ENCODE assay signal across 16 cellular contexts in genomic region chr4:145735777-145736176, GRCh38. TPM values are rescaled to one million over a fixed set of nuclear protein-coding genes. Genes with fewer than 3 reads are reported as not detected.
DNase-seq lines count a peak whose midpoint lies in the region; ATAC-seq, FAIRE-seq and TF ChIP-seq lines count a peak whose summit lies in the region.
"Had no signal": no experiment of that assay in that cellular context is flagged by ENCODE, and none has a peak within 500 bp of the region (broad histone marks: within the 10 kb centered on the region; RNA-seq: fewer than 3 reads in every experiment).

No MANE protein-coding gene starts in this region.

- no peak overlapping the region for H2BK5ac ChIP-seq in H1 (ENCODE audit: low read depth, low read length)

- no peak overlapping the region for H3K4me3 ChIP-seq in SK-N-SH (ENCODE audit: low read depth in 2 of 2, low read length in 1 of 2)
- H3K4me3 ChIP-seq in H1 (ENCODE audit: extremely low read depth in 1 of 4, insufficient read depth in 2 of 4, low read depth in 3 of 4, low read length in 4 of 4): no peak overlapping the region
- no peak overlapping the region for H3K4me3 ChIP-seq in neural progenitor cell
- H3K4me3 ChIP-seq in upper lobe of left lung: no peak overlapping the region

- H3K27me3 ChIP-seq in SK-N-SH (ENCODE audit: insufficient read depth): no peaks in the 10 kb centered on the region
- H3K27me3 ChIP-seq in H1 (replicated peaks in 1 of 4; ENCODE audit: control insufficient read depth in 3 of 4, extremely low read depth in 1 of 4, insufficient read depth in 3 of 4, low read length in 3 of 4): no peaks in the 10 kb centered on the region; a peak in 2 of 7 replicates
- H3K27me3 ChIP-seq in neural progenitor cell: no peaks in the 10 kb centered on the region
- no peaks in the 10 kb centered on the region for H3K27me3 ChIP-seq in upper lobe of left lung

- H4K20me1 ChIP-seq in SK-N-SH (ENCODE audit: insufficient read depth): no peaks in the 10 kb centered on the region
- H4K20me1 ChIP-seq in H1 (replicated peaks in 1 of 2; ENCODE audit: control insufficient read depth in 1 of 2, insufficient read depth in 2 of 2, low read length in 2 of 2): no peaks in the 10 kb centered on the region
- H4K20me1 ChIP-seq in neural progenitor cell (ENCODE audit: low read depth): no peaks in the 10 kb centered on the region

- H3K14ac ChIP-seq in H1 (ENCODE audit: insufficient read length): no peak overlapping the region

- POLR2A ChIA-PET in SK-N-SH (lab: Yijun Ruan, JAX): no interaction called here
- POLR2A ChIA-PET in H1 (lab: Charles Lee; ENCODE audit: partially characterized antibody): interaction anchor here (1.2 kb wide), 1 partner anchor 112 kb away, joined by 4 read pairs; no protein-coding TSS in a partner anchor

- H3K9me3 ChIP-seq in SK-N-SH: no peaks in the 10 kb centered on the region
- H3K9me3 ChIP-seq in H1 (ENCODE audit: insufficient read depth in 2 of 2, low read depth in 1 of 2, low read length in 1 of 2): no peaks in the 10 kb centered on the region
- H3K9me3 ChIP-seq in neural progenitor cell (ENCODE audit: low read depth): no peaks in the 10 kb centered on the region
- H3K9me3 ChIP-seq in upper lobe of left lung: no peaks in the 10 kb centered on the region

- CTCF ChIA-PET in SK-N-SH (lab: Yijun Ruan, JAX): interaction anchor here (1.4 kb wide), 1 partner anchor 196 kb away, joined by 5 read pairs; no protein-coding TSS in a partner anchor
- CTCF ChIA-PET in H1 (lab: Charles Lee; ENCODE audit: partially characterized antibody): no interaction called here

- peak overlapping the region; percentile 13 for H4K91ac ChIP-seq in H1 (replicated peaks; ENCODE audit: insufficient read length, low read length)

- no peaks in the 10 kb centered on the region for H3K36me3 Mint-ChIP-seq in neural progenitor cell
- H3K36me3 Mint-ChIP-seq in CD14-positive monocyte: no peaks in the 10 kb centered on the region

- no peak for FAIRE-seq in H1 (lab: Jason Lieb, UNC)
- FAIRE-seq: GM12891 had no signal

- H4K8ac ChIP-seq in H1 (ENCODE audit: extremely low read depth, insufficient read depth, low read length): no peak overlapping the region

- H3K79me2 ChIP-seq in SK-N-SH (ENCODE audit: insufficient read depth) (no peaks in the 10 kb centered on the region), H1 (ENCODE audit: control insufficient read depth in 1 of 2, insufficient read depth in 2 of 2, low read length in 2 of 2) (no peaks in the 10 kb centered on the region), neural progenitor cell (ENCODE audit: low read depth) (no peaks in the 10 kb centered on the region)

- H3K4me2 ChIP-seq in SK-N-SH (peak overlapping the region; percentile 78), H1 (ENCODE audit: insufficient read depth in 1 of 2, low read depth in 2 of 2, low read length in 2 of 2) (no peak overlapping the region), neural progenitor cell (no peak overlapping the region)

- H3K23me2 ChIP-seq in H1 (ENCODE audit: low read depth, low read length): no peaks in the 10 kb centered on the region; the same call in 1 of the 2 replicates

- no peak overlapping the region for H3K18ac ChIP-seq in H1 (ENCODE audit: extremely low read depth, low read length)

- peaks cover 33% of the 10 kb centered on the region for H3F3A ChIP-seq in SK-N-SH (replicated peaks; ENCODE audit: insufficient read depth)
- peaks cover 24% of the 10 kb centered on the region for H3F3A ChIP-seq in neural progenitor cell (ENCODE audit: low read depth)

- H3K4me3 Mint-ChIP-seq in neural progenitor cell (no peak overlapping the region), CD14-positive monocyte (no peak overlapping the region)
- H3K4me3 Mint-ChIP-seq: H9; stimulated activated naive CD8-positive, alpha-beta T cell treated with anti-CD3 and anti-CD28 coated beads, Interleukin-15, Interleukin-2, amounts not matched to agents 100 ng/mL and 50 ng/mL, for 24 hours; WTC11 had no signal

- H2AFZ ChIP-seq in SK-N-SH (ENCODE audit: low read depth) (no peak overlapping the region), H1 (ENCODE audit: low read length) (no peak overlapping the region), neural progenitor cell (replicated peaks) (no peak overlapping the region)

- no peak overlapping the region for H3K23ac ChIP-seq in H1 (ENCODE audit: insufficient read length)

- WGBS in SK-N-SH (ENCODE audit: low lambda C conversion rate): 81% methylated on average over 4 of the region's 4 CpGs
- WGBS in H1 (ENCODE audit: extremely low coverage in 1 of 2, insufficient coverage in 1 of 2, insufficient read length in 1 of 2, insufficient replicate concordance in 2 of 2, low coverage in 1 of 2, low lambda C conversion rate in 2 of 2, missing lambda C conversion rate in 1 of 2), 2 experiments: 91% methylated on average over 4 of the region's 4 CpGs; no CpG with 5 or more reads in 1 of the 2 experiments
- 59 to 70% methylated on average over 4 of the region's 4 CpGs for WGBS in upper lobe of left lung, 2 donors

- H3K36me3 ChIP-seq in SK-N-SH (replicated peaks in 1 of 2; ENCODE audit: control insufficient read depth in 1 of 2, insufficient read depth in 2 of 2, low read length in 1 of 2): no peaks in the 10 kb centered on the region
- no peaks in the 10 kb centered on the region for H3K36me3 ChIP-seq in H1 (ENCODE audit: control insufficient read depth in 2 of 4, insufficient read depth in 4 of 4, low read length in 3 of 4)
- H3K36me3 ChIP-seq in neural progenitor cell: no peaks in the 10 kb centered on the region
- H3K36me3 ChIP-seq in upper lobe of left lung: no peaks in the 10 kb centered on the region

- H3K4me1 Mint-ChIP-seq in neural progenitor cell: peaks cover 49% of the 10 kb centered on the region
- peaks cover 13% of the 10 kb centered on the region for H3K4me1 Mint-ChIP-seq in CD14-positive monocyte

- DNase-seq in SK-N-SH (no peak), H1 (ENCODE audit: low read depth in 1 of 2, low spot score in 2 of 2) (no peak), neural progenitor cell (ENCODE audit: low spot score) (no peak), upper lobe of left lung (no peak), erythroblast (lab: John Stamatoyannopoulos, UW) (no peak), NCI-H82 (lab: John Stamatoyannopoulos, UW) (no peak), CD14-positive monocyte (ENCODE audit: low spot score) (no peak)
- DNase-seq: activated T-cell treated with anti-CD3 and anti-CD28 coated beads, Interleukin-2, amount 50 U/mL, for 48 hours; DMS153; H9; NCI-H1436 had no signal

- H2BK12ac ChIP-seq in H1 (ENCODE audit: low read depth, low read length): peak overlapping the region; percentile 61; the same call in 1 of the 2 replicates

- H3K79me1 ChIP-seq in H1 (ENCODE audit: low read depth, low read length): no peaks in the 10 kb centered on the region

- H3K4me1 ChIP-seq in SK-N-SH (ENCODE audit: control insufficient read depth in 1 of 2, insufficient read depth in 2 of 2, low read depth in 1 of 2, low read length in 1 of 2): peaks cover 26 to 38% of the 10 kb centered on the region in 2 experiments
- peaks cover 3 to 13% (median 9%) of the 10 kb centered on the region in 4 experiments for H3K4me1 ChIP-seq in H1 (replicated peaks in 1 of 4; ENCODE audit: control insufficient read depth in 3 of 4, insufficient read depth in 4 of 4, low read length in 3 of 4)
- H3K4me1 ChIP-seq in neural progenitor cell: peaks cover 15% of the 10 kb centered on the region
- peaks cover 44 to 55% (median 49%) of the 10 kb centered on the region in 4 donors for H3K4me1 ChIP-seq in upper lobe of left lung

- no peak for TF ChIP-seq RAD21 in SK-N-SH (IDR thresholded peaks at IDR 0.05; ENCODE audit: low read length)
- no peak for TF ChIP-seq RAD21 in H1 (IDR thresholded peaks at IDR 0.05 in 1 of 2, conservative IDR thresholded peaks at IDR 0.05 in 1 of 2; ENCODE audit: low read depth in 2 of 2, low read length in 2 of 2)

- H2AK5ac ChIP-seq in H1 (ENCODE audit: low read depth, low read length): no peak overlapping the region

- TF ChIP-seq EP300 in SK-N-SH (IDR thresholded peaks at IDR 0.05; ENCODE audit: borderline replicate concordance in 1 of 2, low read depth in 1 of 2, low read length in 1 of 2) (no peak), H1 (IDR thresholded peaks at IDR 0.05; ENCODE audit: borderline replicate concordance in 1 of 2, low read depth in 2 of 2, low read length in 2 of 2) (no peak), upper lobe of left lung (IDR thresholded peaks at IDR 0.05) (no peak)

- no peak for ATAC-seq in SK-N-SH treated with all-trans-retinoic acid at 6 μM for 48 hours
- no peak for ATAC-seq in upper lobe of left lung (ENCODE audit: low FRiP score in 2 of 2)
- ATAC-seq: WTC11 had no signal

- H3K9me2 ChIP-seq in SK-N-SH: no peaks in the 10 kb centered on the region

- peak overlapping the region; percentile 5; the same call in 1 of the 2 replicates for H2BK15ac ChIP-seq in H1 (ENCODE audit: low read length)

- TF ChIP-seq POLR2A in H1 (IDR thresholded peaks at IDR 0.05; ENCODE audit: control extremely low read depth in 1 of 2, low read depth in 2 of 2, low read length in 2 of 2): no peak
- TF ChIP-seq POLR2A in upper lobe of left lung (IDR thresholded peaks at IDR 0.05): no peak
- TF ChIP-seq POLR2A in erythroblast (IDR thresholded peaks at IDR 0.05; ENCODE audit: low read length): no peak

- no peak overlapping the region for H4K5ac ChIP-seq in H1 (ENCODE audit: insufficient read length, low read depth, low read length)

- no peak overlapping the region for H3K4ac ChIP-seq in H1 (replicated peaks; ENCODE audit: insufficient read length, low read depth, low read length)

- no peak overlapping the region for H3K56ac ChIP-seq in H1 (replicated peaks; ENCODE audit: insufficient read length, low read depth, low read length)

- H2BK20ac ChIP-seq in H1 (ENCODE audit: low read length): no peak overlapping the region

- H3K27me3 Mint-ChIP-seq in neural progenitor cell (ENCODE audit: insufficient read depth, low read depth): peaks cover 8% of the 10 kb centered on the region
- H3K27me3 Mint-ChIP-seq in CD14-positive monocyte (ENCODE audit: low read depth in 3 of 3): peaks cover 2 to 11% (median 6%) of the 10 kb centered on the region in 3 donors

- H3K27ac Mint-ChIP-seq in neural progenitor cell (peak overlapping the region; percentile 95), CD14-positive monocyte (no peak overlapping the region)
- H3K27ac Mint-ChIP-seq: H9; stimulated activated naive CD8-positive, alpha-beta T cell treated with anti-CD3 and anti-CD28 coated beads, Interleukin-15, Interleukin-2, amounts not matched to agents 100 ng/mL and 50 ng/mL, for 24 hours; WTC11 had no signal

- TF ChIP-seq CTCF in SK-N-SH (IDR thresholded peaks at IDR 0.05) (no peak), H1 (IDR thresholded peaks at IDR 0.05; ENCODE audit: control extremely low read depth in 1 of 3, insufficient read depth in 1 of 3, low read depth in 1 of 3, low read length in 3 of 3) (no peak), neural progenitor cell (IDR thresholded peaks at IDR 0.05) (no peak), upper lobe of left lung (IDR thresholded peaks at IDR 0.05) (no peak), CD14-positive monocyte (IDR thresholded peaks at IDR 0.05) (no peak)

- H3K9ac ChIP-seq in SK-N-SH (peak overlapping the region; percentile 88), H1 (replicated peaks in 1 of 4; ENCODE audit: extremely low read depth in 1 of 4, low read depth in 3 of 4, low read length in 3 of 4) (no peak overlapping the region), neural progenitor cell (no peak overlapping the region)

- H3K27ac ChIP-seq in SK-N-SH (ENCODE audit: low read depth in 2 of 2, low read length in 1 of 2) (peak overlapping the region; percentile 99 to 100), H1 (ENCODE audit: low read depth, low read length) (no peak overlapping the region), neural progenitor cell (no peak overlapping the region), upper lobe of left lung (peak overlapping the region; percentile 61 to 99 (median 78))

- H3K9me3 Mint-ChIP-seq in neural progenitor cell: no peaks in the 10 kb centered on the region
- H3K9me3 Mint-ChIP-seq in CD14-positive monocyte: no peaks in the 10 kb centered on the region
- H3K9me3 Mint-ChIP-seq: H9; stimulated activated naive CD8-positive, alpha-beta T cell treated with anti-CD3 and anti-CD28 coated beads, Interleukin-15, Interleukin-2, amounts not matched to agents 100 ng/mL and 50 ng/mL, for 24 hours; WTC11 had no signal

- intact Hi-C loops in CD14-positive monocyte (cut with micrococcal nuclease): no loop called here

- no peak overlapping the region for H2BK120ac ChIP-seq in H1 (replicated peaks; ENCODE audit: low read depth, low read length)

RNA-seq across cellular contexts. Expression of gene C4orf51, which starts 55.8 kb away (rescaled TPM):
- polyA plus RNA-seq in SK-N-SH (2012; rRNA removed): not detected in 2 replicates
- not detected in 2 replicates for polyA plus RNA-seq in SK-N-SH (2012; cell fraction: cytosol; rRNA removed)
- polyA plus RNA-seq in SK-N-SH (2012; cell fraction: nucleus; rRNA removed): not detected in 2 replicates
- 0.54 TPM in 1 of 2 replicates, not detected in the other for total RNA-seq in H1 (2021; fragmentation: NEBNext Ultra II Directional; extraction: Animal tissue kit (Norgen Biotek cat#: 25700))
- not detected in 2 replicates for polyA plus RNA-seq in H1 (2011; rRNA removed)
- not detected for polyA plus RNA-seq in H1 (2011; cell fraction: cytosol; rRNA removed)
- 0.13 TPM for polyA plus RNA-seq in H1 (2011; cell fraction: nucleus; rRNA removed)
- polyA plus RNA-seq in H1 (2012, experiment 1 of 2): not detected in 4 replicates
- polyA plus RNA-seq in H1 (2012, experiment 2 of 2): not detected
- 0.53 TPM for polyA plus RNA-seq in H1 (2013, experiment 1 of 2)
- polyA plus RNA-seq in H1 (2013, experiment 2 of 2): 0.50 TPM
- not detected in 2 replicates for polyA minus RNA-seq in H1 (2011; rRNA and poly(A)+ RNA removed)
- not detected for polyA minus RNA-seq in H1 (2011; cell fraction: cytosol; rRNA and poly(A)+ RNA removed)
- polyA minus RNA-seq in H1 (2011; cell fraction: nucleus; rRNA and poly(A)+ RNA removed): not detected
- total RNA-seq in neural progenitor cell (ENCODE audit: low replicate concordance): not detected in 2 replicates
- not detected for total RNA-seq in upper lobe of left lung
- not detected for polyA plus RNA-seq in CD14-positive monocyte
- total RNA-seq: A673 had no signal

Comparison
In these comparisons a context has a peak if more than half of its experiments do, and no peak if none do; other contexts are left out.
1. H3K27ac ChIP-seq: peak in SK-N-SH (2 of 2) and upper lobe of left lung (4 of 4); none in H1 (single experiment) and neural progenitor cell (single experiment).